Comparison of ENCODE assay signal across 8 cellular contexts in the genomic region with DNA sequence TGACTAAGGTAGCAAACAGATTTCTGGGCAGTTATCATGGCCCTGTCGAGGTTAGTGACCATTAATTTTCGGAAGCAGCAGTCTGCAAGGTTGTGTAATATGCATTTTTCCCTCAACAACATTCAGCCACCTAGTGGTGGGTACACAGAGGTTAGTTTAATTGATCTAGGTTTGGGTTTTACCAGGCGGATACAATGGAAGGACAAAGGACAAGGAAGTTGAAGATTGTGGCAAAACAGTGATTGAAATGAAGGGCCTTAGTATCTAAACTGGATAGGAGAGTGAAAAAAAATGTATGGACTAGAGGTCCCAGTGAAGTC. TPM values are rescaled to one million over a fixed set of nuclear protein-coding genes. Genes with fewer than 3 reads are reported as not detected.
DNase-seq lines count a peak whose midpoint lies in the region; ATAC-seq and TF ChIP-seq lines count a peak whose summit lies in the region.

No MANE protein-coding gene starts in this region.

- intact Hi-C loops in heart right ventricle (cut with DNase I) (no loop called here), Right ventricle myocardium superior (cut with DNase I) (no loop called here), esophagus muscularis mucosa (cut with DNase I) (no loop called here)

- TF ChIP-seq CTCF in heart right ventricle (IDR thresholded peaks at IDR 0.05) (peak in 8 of 9 donors; percentile 18 to 56 (median 39)), esophagus muscularis mucosa (IDR thresholded peaks at IDR 0.05) (peak; percentile 31 to 46 (median 36)), suprapubic skin (IDR thresholded peaks at IDR 0.05) (peak in 1 of 2 donors; percentile 16)

- no peaks in the 10 kb centered on the region for H3K36me3 ChIP-seq in heart right ventricle
- H3K36me3 ChIP-seq in esophagus muscularis mucosa, result no peaks in the 10 kb centered on the region
- no peaks in the 10 kb centered on the region for H3K36me3 ChIP-seq in suprapubic skin

- peak overlapping the region in 6 of 10 donors; percentile 21 to 90 (median 43) for H3K27ac ChIP-seq in heart right ventricle
- peak overlapping the region in 3 of 4 donors; percentile 21 to 96 (median 21) for H3K27ac ChIP-seq in esophagus muscularis mucosa (replicated peaks in 1 of 4)
- H3K27ac ChIP-seq in suprapubic skin, result peak overlapping the region; percentile 14

- H3K4me3 ChIP-seq in heart right ventricle (no peak overlapping the region), esophagus muscularis mucosa (no peak overlapping the region), suprapubic skin (no peak overlapping the region)

- no peak for DNase-seq in heart right ventricle
- DNase-seq in Right ventricle myocardium superior, result no peak
- DNase-seq in NOMO-1 treated with dmso at 0.1 percent for 144 hours (lab: John Stamatoyannopoulos, UW; ENCODE audit: unreplicated experiment), result peak; percentile 66
- DNase-seq in esophagus muscularis mucosa (ENCODE audit: extremely low spot score), result no peak
- no peak for DNase-seq in suprapubic skin (ENCODE audit: low spot score in 2 of 2)
- no peak for DNase-seq in DMS79 treated with DMSO at 0.1 percent for 48 hours (lab: John Stamatoyannopoulos, UW)
- no peak for DNase-seq in islet precursor cell

- H3K27me3 ChIP-seq in heart right ventricle (no peaks in the 10 kb centered on the region), esophagus muscularis mucosa (no peaks in the 10 kb centered on the region), suprapubic skin (no peaks in the 10 kb centered on the region)

- TF ChIP-seq EP300 in esophagus muscularis mucosa (IDR thresholded peaks at IDR 0.05), result no peak
- TF ChIP-seq EP300 in suprapubic skin (IDR thresholded peaks at IDR 0.05), result no peak

- no peak for TF ChIP-seq POLR2A in esophagus muscularis mucosa (IDR thresholded peaks at IDR 0.05; ENCODE audit: low read depth)
- no peak for TF ChIP-seq POLR2A in suprapubic skin (IDR thresholded peaks at IDR 0.05)

- ATAC-seq in heart right ventricle (no peak), Right ventricle myocardium superior (ENCODE audit: poor library complexity) (no peak), HG02678 (IDR thresholded peaks at IDR 0.05; ENCODE audit: unreplicated experiment) (no peak)

- H3K4me1 ChIP-seq in heart right ventricle (peaks cover 4 to 59% (median 27%) of the 10 kb centered on the region in 9 donors), esophagus muscularis mucosa (peaks cover 28 to 54% (median 45%) of the 10 kb centered on the region in 4 donors), suprapubic skin (peaks cover 44% of the 10 kb centered on the region)

- H3K9me3 ChIP-seq in heart right ventricle (no peaks in the 10 kb centered on the region), esophagus muscularis mucosa (no peaks in the 10 kb centered on the region), suprapubic skin (no peaks in the 10 kb centered on the region)

- 42 to 52% methylated on average over 3 of the region's 3 CpGs for WGBS in heart right ventricle, 2 donors
- WGBS in esophagus muscularis mucosa, result 36% methylated on average over 3 of the region's 3 CpGs
- 39% methylated on average over 3 of the region's 3 CpGs for WGBS in suprapubic skin

RNA-seq across cellular contexts. Expression of a gene that starts 2.6 kb away (rescaled TPM):
- total RNA-seq in heart right ventricle, result 1 to 10 TPM in 3 of 10 donors, under 1 TPM in 2, not detected in 5; 0.62 to 3.3 (median 1.1) TPM
- 1 to 10 TPM; 1.6 to 2.5 TPM for polyA plus RNA-seq in heart right ventricle
- total RNA-seq in Right ventricle myocardium superior, result 0.83 TPM
- total RNA-seq in esophagus muscularis mucosa, result under 1 TPM; 0.26 to 0.75 (median 0.54) TPM
- total RNA-seq in suprapubic skin, result 1 to 10 TPM in 3 of 4 donors, under 1 TPM in 1; 0.80 to 5.0 (median 1.4) TPM

RNA-seq across cellular contexts. Expression of a gene that starts 2.9 kb away (rescaled TPM):
- total RNA-seq in heart right ventricle (10 to 100 TPM in 8 of 10 donors, 1 to 10 TPM in 2; 6.6 to 18.6 (median 12.2) TPM), Right ventricle myocardium superior (8.1 TPM), esophagus muscularis mucosa (1 to 10 TPM; 4.5 to 7.0 (median 5.7) TPM), suprapubic skin (1 to 10 TPM; 2.3 to 9.9 (median 4.3) TPM)
- polyA plus RNA-seq in heart right ventricle, result 10 to 100 TPM in 1 of 2 donors, 1 to 10 TPM in 1; 8.7 to 21.0 TPM

RNA-seq across cellular contexts. Expression of a gene that starts 53.8 kb away (rescaled TPM):
- not detected for total RNA-seq in heart right ventricle
- not detected for polyA plus RNA-seq in heart right ventricle
- not detected for total RNA-seq in Right ventricle myocardium superior
- not detected for total RNA-seq in esophagus muscularis mucosa
- total RNA-seq in suprapubic skin, result not detected
